20 cellular contexts compared by ENCODE assay signal in the genomic region with DNA sequence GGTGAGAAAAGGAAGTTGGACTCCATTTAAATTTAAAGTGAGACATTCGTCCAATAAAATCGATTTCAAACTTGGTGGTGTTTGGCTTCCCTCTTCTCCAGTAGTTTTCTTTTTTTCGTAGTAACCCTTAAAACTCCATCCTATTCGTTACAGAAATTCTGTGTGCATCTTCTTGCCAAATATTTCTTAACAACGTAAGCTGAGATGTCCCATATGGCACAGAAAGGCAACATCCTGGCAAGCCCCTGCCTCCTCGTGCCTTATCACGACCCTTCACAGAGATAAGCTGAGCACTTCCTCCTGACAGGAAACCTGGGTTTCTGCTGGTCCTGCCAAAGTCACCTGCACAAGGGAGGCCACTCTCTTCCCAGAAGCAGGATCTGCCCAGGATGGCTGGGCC. TPM values are rescaled to one million over a fixed set of nuclear protein-coding genes. Genes with fewer than 3 reads are reported as not detected.
DNase-seq lines count a peak whose midpoint lies in the region; FAIRE-seq and TF ChIP-seq lines count a peak whose summit lies in the region.
"Had no signal": no experiment of that assay in that cellular context is flagged by ENCODE, and none has a peak within 500 bp of the region (broad histone marks: within the 10 kb centered on the region; RNA-seq: fewer than 3 reads in every experiment).

No MANE protein-coding gene starts in this region.

- peaks cover 9% of the 10 kb centered on the region for H3K9me3 ChIP-seq in adipocyte (ENCODE audit: control insufficient read depth, low read length)
- no peaks in the 10 kb centered on the region for H3K9me3 ChIP-seq in GM23248 (ENCODE audit: low read depth)

- 23% methylated on average over 7 of the region's 7 CpGs for WGBS in GM23248 (ENCODE audit: low coverage in 1 of 2, low lambda C conversion rate in 2 of 2, missing lambda C conversion rate in 2 of 2), 2 experiments

- no peaks in the 10 kb centered on the region for H3K36me3 ChIP-seq in adipocyte (ENCODE audit: control insufficient read depth, insufficient read depth, low read length, severe bottlenecking)
- no peaks in the 10 kb centered on the region for H3K36me3 ChIP-seq in GM23248 (ENCODE audit: low read depth)
- H3K36me3 ChIP-seq: BLaER1 treated with 17β-estradiol and CSF1 and Interleukin-3, amounts not matched to agents 10 nM and 100 nM had no signal

- no peak overlapping the region for H3K4me3 Mint-ChIP-seq in mesothelial cell of epicardium
- H3K4me3 Mint-ChIP-seq: CD8-positive, alpha-beta memory T cell had no signal

- H3K36me3 Mint-ChIP-seq in mesothelial cell of epicardium: no peaks in the 10 kb centered on the region
- H3K36me3 Mint-ChIP-seq: CD8-positive, alpha-beta memory T cell had no signal

- no peak overlapping the region for H3K27ac ChIP-seq in GM23248
- H3K27ac ChIP-seq: 22Rv1; BLaER1 treated with 17β-estradiol and CSF1 and Interleukin-3, amounts not matched to agents 10 nM and 100 nM had no signal

- no peaks in the 10 kb centered on the region for H3K79me2 ChIP-seq in GM23248 (ENCODE audit: insufficient read depth)

- no peak for FAIRE-seq in GM19239 (lab: Jason Lieb, UNC)
- FAIRE-seq: GM12878, H1 had no signal

- H3K4me1 ChIP-seq in adipocyte (ENCODE audit: control insufficient read depth, insufficient read depth, low read length): peaks cover 42% of the 10 kb centered on the region
- H3K4me1 ChIP-seq in GM23248 (ENCODE audit: insufficient read depth): no peaks in the 10 kb centered on the region

- no peak overlapping the region for H3K4me2 ChIP-seq in GM23248 (ENCODE audit: unreplicated experiment)
- H3K4me2 ChIP-seq: BLaER1 treated with 17β-estradiol and CSF1 and Interleukin-3, amounts not matched to agents 10 nM and 100 nM had no signal

- no peaks in the 10 kb centered on the region for H3K4me1 Mint-ChIP-seq in mesothelial cell of epicardium
- H3K4me1 Mint-ChIP-seq: CD8-positive, alpha-beta memory T cell had no signal

- H3K9ac ChIP-seq in adipocyte (ENCODE audit: low read length) (peak overlapping the region; percentile 71), GM23248 (no peak overlapping the region)
- H3K9ac ChIP-seq: BLaER1 treated with 17β-estradiol and CSF1 and Interleukin-3, amounts not matched to agents 10 nM and 100 nM had no signal

- H3K27me3 ChIP-seq in adipocyte (replicated peaks; ENCODE audit: control insufficient read depth, insufficient read depth, low read length) (peaks cover 2% of the 10 kb centered on the region), GM23248 (replicated peaks; ENCODE audit: insufficient read depth) (no peaks in the 10 kb centered on the region; the same call in 1 of the 2 replicates)
- H3K27me3 ChIP-seq: BLaER1 treated with 17β-estradiol and CSF1 and Interleukin-3, amounts not matched to agents 10 nM and 100 nM had no signal

- H3K27ac Mint-ChIP-seq in mesothelial cell of epicardium: no peak overlapping the region
- H3K27ac Mint-ChIP-seq: CD8-positive, alpha-beta memory T cell had no signal

- H3K9me2 ChIP-seq in GM23248 (ENCODE audit: insufficient read depth): no peaks in the 10 kb centered on the region

- DNase-seq in DMS 273 (lab: John Stamatoyannopoulos, UW; ENCODE audit: unreplicated experiment) (peak; percentile 53), DMS 273 treated with DMSO at 0.1 percent for 48 hours (lab: John Stamatoyannopoulos, UW) (no peak), adipocyte (ENCODE audit: low read depth) (peak; percentile 42), fibroblast of the conjunctiva (ENCODE audit: low read depth) (peak; percentile 41), superior temporal gyrus (ENCODE audit: extremely low spot score) (peak; percentile 20), GM23248 (no peak), GM19239 (ENCODE audit: insufficient read length, low spot score) (no peak), mesothelial cell of epicardium (ENCODE audit: low spot score in 2 of 2, unreplicated experiment in 2 of 2) (no peak)
- DNase-seq: CD8-positive, alpha-beta memory T cell; GDM1; KBM-7; NCI-H1417 treated with DMSO at 0.1 percent for 48 hours; NCI-H1930; NCI-H748 treated with DMSO at 0.1 percent for 48 hours; PC-3 had no signal

- H3K27me3 Mint-ChIP-seq in mesothelial cell of epicardium (ENCODE audit: low read depth): peaks cover 44% of the 10 kb centered on the region

- H3K9me3 Mint-ChIP-seq in mesothelial cell of epicardium: peaks cover under 1% of the 10 kb centered on the region

- in situ Hi-C loops in GM23248 (cut with MboI): no loop called here

- no peak for TF ChIP-seq CTCF in mesothelial cell of epicardium (IDR thresholded peaks at IDR 0.05; ENCODE audit: unreplicated experiment)

- no peaks in the 10 kb centered on the region for H4K20me1 ChIP-seq in GM23248 (ENCODE audit: insufficient read depth)
- H4K20me1 ChIP-seq: BLaER1 treated with 17β-estradiol and CSF1 and Interleukin-3, amounts not matched to agents 10 nM and 100 nM had no signal

- no peaks in the 10 kb centered on the region for H3F3A ChIP-seq in GM23248 (ENCODE audit: insufficient read depth)

- H3K4me3 ChIP-seq in adipocyte (ENCODE audit: low read length) (peak overlapping the region; percentile 24), GM23248 (no peak overlapping the region)
- H3K4me3 ChIP-seq: BLaER1 treated with 17β-estradiol and CSF1 and Interleukin-3, amounts not matched to agents 10 nM and 100 nM; GM12878 had no signal

- H2AFZ ChIP-seq in GM23248: no peak overlapping the region

RNA-seq across cellular contexts. Expression of gene ADAMTS2, which starts 11.8 kb away (rescaled TPM):
- total RNA-seq in GM23248 (2014; rRNA removed; shearing (Covaris generic)): 132 and 141 TPM in 2 replicates
- 61.3 and 62.0 TPM in 2 replicates for polyA plus RNA-seq in GM23248 (2016; fragmentation: Nextera tagmentation; extraction: Ambion mirVana)
- 8.2 to 10.5 TPM (median 9.5 TPM) in 3 replicates for total RNA-seq in mesothelial cell of epicardium
- total RNA-seq: CD8-positive, alpha-beta memory T cell; NCI-H460; PC-3 had no signal
- polyA plus RNA-seq: CD8-positive, alpha-beta memory T cell had no signal

Comparison
In these comparisons a context has a peak if more than half of its experiments do, and no peak if none do; other contexts are left out.
1. DNase-seq: peak in DMS 273 (single experiment), adipocyte (single experiment), fibroblast of the conjunctiva (single experiment) and superior temporal gyrus (single experiment); none in DMS 273 treated with DMSO at 0.1 percent for 48 hours (single experiment), GM23248 (single experiment), GM19239 (single experiment) and mesothelial cell of epicardium (0 of 2).
2. RNA of gene ADAMTS2, which starts 11.8 kb away (total RNA-seq): 132 to 141 TPM in GM23248; 8.2 to 10.5 TPM in mesothelial cell of epicardium; every median in the first group is over 10 times any median in the second.